ENCODE assay signal across 9 cellular contexts in the genomic region with DNA sequence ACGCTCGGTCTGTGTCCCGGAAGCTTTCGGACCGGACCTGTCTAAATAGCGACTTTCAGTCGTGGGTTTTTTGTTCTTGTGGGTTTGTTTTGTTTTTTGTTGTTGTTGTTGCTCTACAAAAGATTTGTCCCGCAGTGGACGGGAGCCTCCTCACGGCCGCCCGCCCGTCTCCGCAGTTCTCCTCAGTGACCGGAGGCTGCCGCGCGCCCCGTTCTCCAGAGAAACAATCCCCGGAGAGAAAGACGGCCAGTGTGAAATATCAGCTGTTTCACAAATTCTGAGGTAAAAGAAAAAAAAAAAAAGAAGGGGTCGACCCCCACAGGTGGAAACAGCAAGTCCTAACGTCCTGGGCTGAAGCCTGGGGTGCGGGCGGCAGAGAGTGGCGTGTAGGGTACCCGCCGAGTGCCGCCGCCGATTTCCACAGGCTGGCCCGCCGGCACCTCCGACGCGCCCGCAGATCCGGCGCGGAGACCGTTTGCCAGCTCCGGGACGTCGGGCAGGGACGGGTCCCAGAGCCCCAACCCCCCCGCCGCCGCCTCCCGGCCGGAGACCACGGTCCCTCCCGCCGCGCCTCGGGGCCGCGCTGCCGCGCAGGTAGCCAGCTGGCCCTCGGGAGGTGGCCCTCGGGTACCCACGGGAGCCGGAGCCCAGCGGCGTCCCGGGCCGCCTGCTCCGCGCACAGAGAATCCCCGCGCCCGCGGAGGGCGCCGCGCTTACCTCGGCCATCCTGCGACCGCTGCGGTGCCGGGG. TPM values are rescaled to one million over a fixed set of nuclear protein-coding genes. Genes with fewer than 3 reads are reported as not detected.
DNase-seq lines count a peak whose midpoint lies in the region; ATAC-seq and TF ChIP-seq lines count a peak whose summit lies in the region.
"Had no signal": no experiment of that assay in that cellular context is flagged by ENCODE, and none has a peak within 500 bp of the region (broad histone marks: within the 10 kb centered on the region; RNA-seq: fewer than 3 reads in every experiment).

No MANE protein-coding gene starts in this region.

- peak overlapping the region; percentile 80 for H3K4me3 ChIP-seq in AG10803 (ENCODE audit: low read length)
- H3K4me3 ChIP-seq in MG63 = peak overlapping the region; percentile 85
- peak overlapping the region; percentile 86 for H3K4me3 ChIP-seq in epithelial cell of proximal tubule (ENCODE audit: low read depth, low read length)

- H3K36me3 ChIP-seq in MG63 = peaks cover 34% of the 10 kb centered on the region

- no peak overlapping the region for H3K27ac Mint-ChIP-seq in natural killer cell treated with Interleukin-12 subunit alpha and Interleukin-12 subunit beta and Interleukin-15 and Interleukin-18, amount 100 ng/mL, for 72 hours

- no peaks in the 10 kb centered on the region for H3K9me3 Mint-ChIP-seq in natural killer cell treated with Interleukin-12 subunit alpha and Interleukin-12 subunit beta and Interleukin-15 and Interleukin-18, amount 100 ng/mL, for 72 hours

- peaks cover 40 to 73% of the 10 kb centered on the region in 2 donors for H3K27me3 Mint-ChIP-seq in natural killer cell treated with Interleukin-12 subunit alpha and Interleukin-12 subunit beta and Interleukin-15 and Interleukin-18, amount 100 ng/mL, for 72 hours

- peaks cover 0 to 9% of the 10 kb centered on the region in 2 donors for H3K4me1 Mint-ChIP-seq in natural killer cell treated with Interleukin-12 subunit alpha and Interleukin-12 subunit beta and Interleukin-15 and Interleukin-18, amount 100 ng/mL, for 72 hours (ENCODE audit: low read depth in 2 of 2)

- H3K36me3 Mint-ChIP-seq in natural killer cell treated with Interleukin-12 subunit alpha and Interleukin-12 subunit beta and Interleukin-15 and Interleukin-18, amount 100 ng/mL, for 72 hours = no peaks in the 10 kb centered on the region

- H3K9me3 ChIP-seq in MG63 = no peaks in the 10 kb centered on the region

- H3K27me3 ChIP-seq in MG63 = no peaks in the 10 kb centered on the region

- TF ChIP-seq CTCF in AG10803 (conservative IDR thresholded peaks at IDR 0.05; ENCODE audit: low read length) = no peak
- no peak for TF ChIP-seq CTCF in epithelial cell of proximal tubule (conservative IDR thresholded peaks at IDR 0.05; ENCODE audit: low read depth, low read length)

- DNase-seq in AG10803 (ENCODE audit: low read depth) (peak; percentile 36), MG63 (peak; percentile 47), epithelial cell of proximal tubule (ENCODE audit: low read depth) (no peak), kidney glomerular epithelial cell (lab: John Stamatoyannopoulos, UW) (no peak)
- DNase-seq in natural killer cell treated with Interleukin-12 subunit alpha and Interleukin-12 subunit beta and Interleukin-15 and Interleukin-18, amount 100 ng/mL, for 72 hours (ENCODE audit: low spot score) = no peak
- DNase-seq: KG1 had no signal

- H3K4me3 Mint-ChIP-seq in natural killer cell treated with Interleukin-12 subunit alpha and Interleukin-12 subunit beta and Interleukin-15 and Interleukin-18, amount 100 ng/mL, for 72 hours = peak overlapping the region; percentile 44

- peak in 1 of 2 donors; percentile 7 for ATAC-seq in natural killer cell treated with Interleukin-12 subunit alpha and Interleukin-12 subunit beta and Interleukin-15 and Interleukin-18, amount 100 ng/mL, for 72 hours
- ATAC-seq in HG02885 (IDR thresholded peaks at IDR 0.05; ENCODE audit: poor library complexity, unreplicated experiment) (no peak), HG02884 (IDR thresholded peaks at IDR 0.05; ENCODE audit: unreplicated experiment) (no peak), GM18861 (IDR thresholded peaks at IDR 0.05; ENCODE audit: unreplicated experiment) (no peak)

RNA-seq across cellular contexts. Expression of a gene that starts 0.5 kb away (rescaled TPM):
- 23.5 and 28.6 TPM in 2 replicates for total RNA-seq in MG63 (2014; rRNA removed; shearing (Covaris generic); ENCODE audit: low replicate concordance)
- total RNA-seq in epithelial cell of proximal tubule = 10.6 and 16.4 TPM in 2 replicates
- not detected for total RNA-seq in natural killer cell treated with Interleukin-12 subunit alpha and Interleukin-12 subunit beta and Interleukin-15 and Interleukin-18, amount 100 ng/mL, for 72 hours

Comparison
In these comparisons a context has a peak if more than half of its experiments do, and no peak if none do; other contexts are left out.
1. DNase-seq: peak in AG10803 (single experiment) and MG63 (single experiment); none in epithelial cell of proximal tubule (single experiment), natural killer cell treated with Interleukin-12 subunit alpha and Interleukin-12 subunit beta and Interleukin-15 and Interleukin-18, amount 100 ng/mL, for 72 hours (single experiment) and kidney glomerular epithelial cell (single experiment).
2. RNA of a gene that starts 0.5 kb away (total RNA-seq): 23.5 to 28.6 TPM in MG63 and 10.6 to 16.4 TPM in epithelial cell of proximal tubule; not detected in natural killer cell treated with Interleukin-12 subunit alpha and Interleukin-12 subunit beta and Interleukin-15 and Interleukin-18, amount 100 ng/mL, for 72 hours; every median in the first group is over 10 times any median in the second.
3. Peak in every context shown above with its lines, with median percentiles within 50 percentile points of each other: H3K4me3 ChIP-seq.